1 cellular context compared by ENCODE assay signal in the genomic region with DNA sequence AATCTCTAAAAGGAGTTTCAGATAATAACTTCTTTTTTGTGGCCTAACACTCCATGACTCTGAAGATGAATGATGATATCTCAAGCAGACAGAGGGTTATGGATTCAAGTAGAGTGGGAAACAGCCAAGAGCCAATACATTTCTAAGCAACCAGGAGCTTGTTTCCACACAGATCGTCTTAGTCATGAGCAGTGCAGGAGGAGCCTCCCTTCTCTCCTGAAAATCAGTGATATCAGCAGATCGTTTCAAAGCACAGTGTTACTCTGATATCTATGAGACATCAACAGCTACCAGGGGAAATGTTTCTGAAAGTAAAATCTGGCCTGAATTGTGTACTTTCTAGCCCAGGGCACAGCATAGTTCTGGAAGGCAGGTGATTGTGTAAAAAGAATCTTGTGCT.
TF ChIP-seq lines count a peak whose summit lies in the region.

No MANE protein-coding gene starts in this region.

TF ChIP-seq in A549, 52 proteins besides CTCF, POLR2A, EP300 and RAD21 (continued from another document):
- TF ChIP-seq CEBPB (IDR thresholded peaks at IDR 0.05) (0 out of 4 replicates have a peak, but pooled peaks of 1 of the 2 experiments have one; percentile 8), CBX8 (IDR thresholded peaks at IDR 0.05) (no peak), SMC3 (IDR thresholded peaks at IDR 0.05) (no peak), MAFK (IDR thresholded peaks at IDR 0.05; ENCODE audit: partially characterized antibody) (peak; percentile 81), FOSL2 (IDR thresholded peaks at IDR 0.05) (no peak), FOSL2 (CRISPR knock-in tag; IDR thresholded peaks at IDR 0.05) (peak; percentile 36; the same call in 1 of the 2 replicates), NPAS2 (CRISPR knock-in tag; IDR thresholded peaks at IDR 0.05; ENCODE audit: borderline replicate concordance) (no peak), PHF8 (IDR thresholded peaks at IDR 0.05; ENCODE audit: borderline replicate concordance, low read depth) (no peak)
